In the genomic region with DNA sequence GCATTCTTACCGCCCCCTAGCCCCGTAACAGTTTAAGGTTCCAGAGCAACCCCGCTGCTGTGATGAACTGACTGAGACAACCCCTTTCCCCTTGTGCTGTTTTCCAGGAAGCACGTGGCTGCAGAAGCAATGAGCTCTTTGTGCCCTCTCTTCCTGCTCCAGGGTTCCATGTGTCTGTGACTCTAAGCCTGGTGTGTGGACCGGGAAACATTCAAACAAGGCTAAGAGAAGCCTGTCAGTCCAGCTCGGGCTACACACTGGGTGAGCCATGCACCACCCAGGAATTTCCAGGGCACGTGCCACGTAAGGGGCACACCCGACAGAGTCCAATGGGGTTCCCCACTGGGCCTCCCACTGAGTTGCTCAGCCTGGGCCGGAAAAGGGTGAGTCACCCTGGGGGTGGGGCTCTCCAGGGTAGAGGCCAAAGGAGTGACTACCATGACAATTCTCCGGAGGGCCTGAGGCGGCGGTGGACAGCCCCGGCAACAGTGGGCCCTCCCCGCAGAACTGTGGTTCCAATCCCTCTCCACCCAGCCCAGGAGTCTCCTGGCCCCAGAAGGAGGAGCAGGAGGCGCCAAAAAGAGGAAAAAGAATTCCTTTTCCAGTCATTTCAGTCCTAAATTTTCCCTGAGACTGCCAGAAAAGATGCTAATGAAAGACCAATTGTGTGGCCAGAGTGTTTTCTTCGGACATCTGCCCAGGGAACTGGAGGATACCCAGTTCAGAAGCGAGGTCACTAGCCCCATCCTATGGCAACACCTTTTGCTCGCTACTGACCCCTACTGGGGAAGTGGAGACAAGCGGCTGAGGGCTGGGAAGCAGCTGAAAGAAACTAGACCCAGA, we compare ENCODE assay signal across 8 cellular contexts.
DNase-seq lines count a peak whose midpoint lies in the region; ATAC-seq and TF ChIP-seq lines count a peak whose summit lies in the region.

No MANE protein-coding gene starts in this region.

- H2AK5ac ChIP-seq in trophoblast cell (ENCODE audit: low read length) = no peak overlapping the region

- H3K27ac ChIP-seq in trophoblast cell (ENCODE audit: low read depth, low read length) (no peak overlapping the region), transverse colon (peak overlapping the region; percentile 54 to 81 (median 74))

- peak overlapping the region; percentile 9 for H4K12ac ChIP-seq in trophoblast cell (ENCODE audit: low read depth, low read length)

- TF ChIP-seq EP300 in transverse colon (IDR thresholded peaks at IDR 0.05; ENCODE audit: low read depth) = no peak

- H3K36me3 ChIP-seq in trophoblast cell (ENCODE audit: control insufficient read depth in 1 of 2, insufficient read depth in 2 of 2, low read length in 2 of 2) (no peaks in the 10 kb centered on the region), transverse colon (no peaks in the 10 kb centered on the region)

- TF ChIP-seq POLR2A in transverse colon (IDR thresholded peaks at IDR 0.05) = peak; percentile 19

- peak overlapping the region; percentile 52 for H3K4me3 Mint-ChIP-seq in activated naive CD4-positive, alpha-beta T cell treated with anti-CD3 and anti-CD28 coated beads for 36 hours

- peak overlapping the region; percentile 6 for H2AFZ ChIP-seq in trophoblast cell (ENCODE audit: insufficient read depth, low read length, poor library complexity)

- no peaks in the 10 kb centered on the region for H3K9me3 ChIP-seq in trophoblast cell (ENCODE audit: insufficient read depth, low read depth, low read length)
- H3K9me3 ChIP-seq in transverse colon = no peaks in the 10 kb centered on the region

- peak overlapping the region; percentile 33 for H2BK12ac ChIP-seq in trophoblast cell (ENCODE audit: low read length)

- peak overlapping the region; percentile 50 for H4K91ac ChIP-seq in trophoblast cell (ENCODE audit: low read depth, low read length)

- no peak overlapping the region for H3K4me2 ChIP-seq in trophoblast cell (ENCODE audit: low read length)

- H3K79me1 ChIP-seq in trophoblast cell (ENCODE audit: low read length) = peaks cover 11% of the 10 kb centered on the region

- TF ChIP-seq CTCF in transverse colon (IDR thresholded peaks at IDR 0.05) = peak; percentile 86 to 90 (median 87)

- peaks cover 16% of the 10 kb centered on the region for H3K4me1 Mint-ChIP-seq in activated naive CD4-positive, alpha-beta T cell treated with anti-CD3 and anti-CD28 coated beads for 36 hours (ENCODE audit: low read depth)

- H3K4me3 ChIP-seq in trophoblast cell (ENCODE audit: low read depth, low read length) (no peak overlapping the region), transverse colon (peak overlapping the region in 1 of 4 donors; percentile 22)

- peak; percentile 91 for ATAC-seq in GM19452 (IDR thresholded peaks at IDR 0.05; ENCODE audit: unreplicated experiment)
- peak; percentile 91 for ATAC-seq in HG03565 (IDR thresholded peaks at IDR 0.05; ENCODE audit: unreplicated experiment)

- H3K4me1 ChIP-seq in trophoblast cell (ENCODE audit: control insufficient read depth in 1 of 2, insufficient read depth in 2 of 2, low read length in 2 of 2) = peaks cover 8 to 9% of the 10 kb centered on the region in 2 experiments
- peaks cover 0 to 9% (median 8%) of the 10 kb centered on the region in 4 donors for H3K4me1 ChIP-seq in transverse colon

- peaks cover 5% of the 10 kb centered on the region for H3K27me3 Mint-ChIP-seq in activated naive CD4-positive, alpha-beta T cell treated with anti-CD3 and anti-CD28 coated beads for 36 hours (ENCODE audit: low read depth)

- in situ Hi-C loops in SK-MEL-5 (cut with HindIII; ENCODE audit: low pct_unique_long_range_greater_than_20kb, low sequenced_read_pairs) = no loop called here
- in situ Hi-C loops in transverse colon (cut with MboI; ENCODE audit: low pct_ligation_motif_present in 1 of 4, low pct_unique_long_range_greater_than_20kb in 1 of 4, low sequenced_read_pairs in 3 of 4) = no loop called here

- peak overlapping the region; percentile 81 for H3K27ac Mint-ChIP-seq in activated naive CD4-positive, alpha-beta T cell treated with anti-CD3 and anti-CD28 coated beads for 36 hours

- no peak overlapping the region for H3K4ac ChIP-seq in trophoblast cell (ENCODE audit: low read depth, low read length)

- no peak overlapping the region for H2BK5ac ChIP-seq in trophoblast cell (ENCODE audit: low read depth, low read length, poor library complexity)

- H3K36me3 Mint-ChIP-seq in activated naive CD4-positive, alpha-beta T cell treated with anti-CD3 and anti-CD28 coated beads for 36 hours (ENCODE audit: low read depth) = no peaks in the 10 kb centered on the region

- peak overlapping the region; percentile 2 for H3K14ac ChIP-seq in trophoblast cell (ENCODE audit: low read length)

- no peaks in the 10 kb centered on the region for H3K27me3 ChIP-seq in trophoblast cell (ENCODE audit: insufficient read depth, low read length)
- no peaks in the 10 kb centered on the region for H3K27me3 ChIP-seq in transverse colon

- H3K79me2 ChIP-seq in trophoblast cell (ENCODE audit: control insufficient read depth, insufficient read depth, low read length, poor library complexity) = no peaks in the 10 kb centered on the region

- no peak overlapping the region for H3K23ac ChIP-seq in trophoblast cell (ENCODE audit: low read length)

- peak overlapping the region; percentile 31 for H4K8ac ChIP-seq in trophoblast cell (ENCODE audit: low read depth, low read length)

- CTCF ChIA-PET in activated naive CD4-positive, alpha-beta T cell treated with anti-CD3 and anti-CD28 coated beads for 36 hours (lab: Charles Lee) = interaction anchor here (0.6 to 6.2 kb wide), 26 partner anchors 9 to 308 kb away, joined by 3 to 105 read pairs (median 4); partner anchors contain the start of gene SERTAD2

- peak; percentile 96 for DNase-seq in COLO829 (ENCODE audit: low spot score)
- peak; percentile 98 for DNase-seq in SK-MEL-5 (ENCODE audit: low read depth, low spot score)
- peak; percentile 94 for DNase-seq in activated naive CD4-positive, alpha-beta T cell treated with anti-CD3 and anti-CD28 coated beads for 36 hours
- DNase-seq in glomerular visceral epithelial cell (ENCODE audit: extremely low spot score) = peak; percentile 97
- peak; percentile 96 to 98 for DNase-seq in trophoblast cell
- peak; percentile 92 for DNase-seq in transverse colon

- intact Hi-C loops in activated naive CD4-positive, alpha-beta T cell treated with anti-CD3 and anti-CD28 coated beads for 36 hours (cut with micrococcal nuclease) = loop anchor here (1.0 to 2.0 kb wide), 9 partner anchors 11 to 307 kb away; partner anchors contain the start of genes AFTPH and CEP68
- intact Hi-C loops in transverse colon (cut with DNase I; ENCODE audit: low total_unique reads) = no loop called here

- peaks cover 1% of the 10 kb centered on the region for H3K9me3 Mint-ChIP-seq in activated naive CD4-positive, alpha-beta T cell treated with anti-CD3 and anti-CD28 coated beads for 36 hours

- no CpG with 5 or more reads among the region's 20 CpGs for WGBS in trophoblast cell (ENCODE audit: extremely low coverage, insufficient coverage, insufficient read length)
- 45 to 62% methylated on average over 2 to 20 of the region's 20 CpGs for WGBS in transverse colon (ENCODE audit: low coverage in 1 of 2), 2 donors

- H3K18ac ChIP-seq in trophoblast cell (ENCODE audit: low read length) = peak overlapping the region; percentile 17

- H2BK120ac ChIP-seq in trophoblast cell (ENCODE audit: insufficient read depth, low read length, poor library complexity) = peak overlapping the region; percentile 16

- H3K9ac ChIP-seq in trophoblast cell (ENCODE audit: low read length) = no peak overlapping the region
